11 cellular contexts compared by ENCODE assay signal in genomic region chr9:68653141-68653595, GRCh38. TPM values are rescaled to one million over a fixed set of nuclear protein-coding genes. Genes with fewer than 3 reads are reported as not detected.
DNase-seq lines count a peak whose midpoint lies in the region; ATAC-seq and TF ChIP-seq lines count a peak whose summit lies in the region.
"Had no signal": no experiment of that assay in that cellular context is flagged by ENCODE, and none has a peak within 500 bp of the region (broad histone marks: within the 10 kb centered on the region; RNA-seq: fewer than 3 reads in every experiment).

No MANE protein-coding gene starts in this region.

- H3K27ac ChIP-seq in coronary artery (no peak overlapping the region), transverse colon (no peak overlapping the region)
- H3K27ac ChIP-seq: PC-9 had no signal

- TF ChIP-seq CTCF in coronary artery (IDR thresholded peaks at IDR 0.05): no peak
- TF ChIP-seq CTCF in transverse colon (IDR thresholded peaks at IDR 0.05): no peak

- intact Hi-C loops in activated T-helper 2 cell treated with anti-CD3 and anti-CD28 coated beads, Interferon-gamma antibody, Interleukin-2, Interleukin-4, amounts not matched to agents 10 μg/mL and 5 μg/mL and 100 μg/mL, durations not matched to agents 14 hours and 24 hours and 36 hours (cut with micrococcal nuclease): loop anchor here (1.0 to 10.0 kb wide), 16 partner anchors 13 to 1762 kb away; partner anchors contain the start of gene KLF9
- intact Hi-C loops in transverse colon (cut with DNase I; ENCODE audit: low total_unique reads): no loop called here

- peak overlapping the region; percentile 18 for H3K4me3 Mint-ChIP-seq in activated T-helper 2 cell treated with anti-CD3 and anti-CD28 coated beads, Interferon-gamma antibody, Interleukin-2, Interleukin-4, amounts not matched to agents 10 μg/mL and 5 μg/mL and 100 μg/mL, durations not matched to agents 14 hours and 24 hours and 36 hours (ENCODE audit: low read depth)

- H3K9me3 Mint-ChIP-seq in activated T-helper 2 cell treated with anti-CD3 and anti-CD28 coated beads, Interferon-gamma antibody, Interleukin-2, Interleukin-4, amounts not matched to agents 10 μg/mL and 5 μg/mL and 100 μg/mL, durations not matched to agents 14 hours and 24 hours and 36 hours: no peaks in the 10 kb centered on the region

- peak; percentile 22 for DNase-seq in activated T-helper 2 cell treated with anti-CD3 and anti-CD28 coated beads, Interferon-gamma antibody, Interleukin-2, Interleukin-4, amounts not matched to agents 10 μg/mL and 5 μg/mL and 100 μg/mL, durations not matched to agents 14 hours and 24 hours and 36 hours (ENCODE audit: low spot score)
- DNase-seq in coronary artery (ENCODE audit: low spot score): no peak
- DNase-seq in NCI-H345 (lab: John Stamatoyannopoulos, UW): no peak
- DNase-seq in midbrain (lab: John Stamatoyannopoulos, UW): no peak
- DNase-seq in transverse colon: no peak
- DNase-seq: DND-41, PC-9, retina had no signal

- no peak for TF ChIP-seq POLR2A in transverse colon (IDR thresholded peaks at IDR 0.05)

- peak; percentile 85 for ATAC-seq in GM18502 (IDR thresholded peaks at IDR 0.05; ENCODE audit: poor library complexity, unreplicated experiment)
- peak; percentile 78 for ATAC-seq in GM19452 (IDR thresholded peaks at IDR 0.05; ENCODE audit: unreplicated experiment)
- peak; percentile 53 for ATAC-seq in HG03060 (IDR thresholded peaks at IDR 0.05; ENCODE audit: low read depth, unreplicated experiment)

- H3K27me3 ChIP-seq in transverse colon: no peaks in the 10 kb centered on the region

- in situ Hi-C loops in transverse colon (cut with MboI; ENCODE audit: low pct_ligation_motif_present in 1 of 4, low pct_unique_long_range_greater_than_20kb in 1 of 4, low sequenced_read_pairs in 3 of 4): no loop called here

- H3K4me3 ChIP-seq in coronary artery (no peak overlapping the region), transverse colon (no peak overlapping the region)
- H3K4me3 ChIP-seq: PC-9 had no signal

- no peaks in the 10 kb centered on the region for H3K27me3 Mint-ChIP-seq in activated T-helper 2 cell treated with anti-CD3 and anti-CD28 coated beads, Interferon-gamma antibody, Interleukin-2, Interleukin-4, amounts not matched to agents 10 μg/mL and 5 μg/mL and 100 μg/mL, durations not matched to agents 14 hours and 24 hours and 36 hours (ENCODE audit: low read depth)

- peaks cover 3 to 18% (median 4%) of the 10 kb centered on the region in 4 donors for H3K4me1 ChIP-seq in transverse colon

- TF ChIP-seq EP300 in transverse colon (IDR thresholded peaks at IDR 0.05; ENCODE audit: low read depth): no peak

- peak overlapping the region; percentile 95 for H3K27ac Mint-ChIP-seq in activated T-helper 2 cell treated with anti-CD3 and anti-CD28 coated beads, Interferon-gamma antibody, Interleukin-2, Interleukin-4, amounts not matched to agents 10 μg/mL and 5 μg/mL and 100 μg/mL, durations not matched to agents 14 hours and 24 hours and 36 hours

- H3K9me3 ChIP-seq in transverse colon: no peaks in the 10 kb centered on the region

- H3K36me3 ChIP-seq in transverse colon: no peaks in the 10 kb centered on the region

- H3K36me3 Mint-ChIP-seq in activated T-helper 2 cell treated with anti-CD3 and anti-CD28 coated beads, Interferon-gamma antibody, Interleukin-2, Interleukin-4, amounts not matched to agents 10 μg/mL and 5 μg/mL and 100 μg/mL, durations not matched to agents 14 hours and 24 hours and 36 hours (ENCODE audit: low read depth): peaks cover 6% of the 10 kb centered on the region

- WGBS in transverse colon (ENCODE audit: low coverage in 1 of 2), 2 donors: 67 to 77% methylated on average over 6 of the region's 6 CpGs

- H3K4me1 Mint-ChIP-seq in activated T-helper 2 cell treated with anti-CD3 and anti-CD28 coated beads, Interferon-gamma antibody, Interleukin-2, Interleukin-4, amounts not matched to agents 10 μg/mL and 5 μg/mL and 100 μg/mL, durations not matched to agents 14 hours and 24 hours and 36 hours (ENCODE audit: low read depth): peaks cover 64% of the 10 kb centered on the region

RNA-seq across cellular contexts. Expression of gene PIP5K1B, which starts 51.9 kb away (rescaled TPM):
- total RNA-seq in activated T-helper 2 cell treated with anti-CD3 and anti-CD28 coated beads, Interferon-gamma antibody, Interleukin-2, Interleukin-4, amounts not matched to agents 10 μg/mL and 5 μg/mL and 100 μg/mL, durations not matched to agents 14 hours and 24 hours and 36 hours: 76.2 and 77.2 TPM in 2 replicates
- 100 to 1,000 TPM in 1 of 4 donors, 10 to 100 TPM in 3; 45.6 to 104 (median 76.0) TPM for total RNA-seq in transverse colon
- total RNA-seq: PC-9 had no signal
